In the genomic region with DNA sequence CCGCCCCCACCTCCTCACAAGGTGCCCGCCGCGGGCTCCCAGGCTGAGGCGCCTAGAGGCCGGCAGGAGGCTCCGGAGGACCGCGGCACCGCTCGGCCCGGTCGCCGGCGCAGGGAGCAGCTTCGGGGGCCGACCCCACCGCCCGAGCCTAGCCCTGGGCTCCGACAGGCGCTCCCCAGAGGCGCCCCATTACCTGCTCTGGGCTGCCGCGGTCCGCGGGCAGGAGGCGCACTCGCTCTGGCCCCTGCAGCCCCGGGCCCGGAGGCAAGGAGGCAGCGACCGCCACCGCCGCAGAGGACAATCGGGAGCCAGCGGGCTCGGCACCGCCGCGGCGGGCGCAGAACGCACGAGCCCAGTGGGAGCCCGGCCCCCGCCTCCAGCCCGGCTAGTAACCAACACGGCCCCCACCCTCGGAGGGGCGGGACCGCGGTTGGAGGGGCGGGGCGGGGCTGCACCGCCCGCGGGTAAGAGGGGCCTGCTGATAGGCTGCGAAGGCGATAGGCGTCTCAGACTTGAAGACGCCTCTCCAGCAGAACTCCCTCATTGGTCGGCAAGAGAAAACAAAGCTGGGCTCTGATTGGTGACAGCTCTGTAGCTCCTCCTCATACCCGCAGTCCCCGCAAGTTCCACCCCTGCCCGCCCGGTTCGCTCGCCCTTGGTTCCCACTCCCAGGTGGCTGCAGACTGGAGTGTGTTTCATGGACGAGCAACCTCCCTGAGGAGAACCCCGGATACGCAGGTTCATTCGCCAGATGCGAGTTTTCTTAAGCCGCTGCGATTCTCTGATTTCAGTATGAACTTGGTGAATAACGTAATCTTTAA, we compare ENCODE assay signal across 8 cellular contexts.
A peak's percentile ranks its signal among the peaks of the same experiment; 100 is the strongest.
DNase-seq lines count a peak whose midpoint lies in the region; ATAC-seq and TF ChIP-seq lines count a peak whose summit lies in the region.

MPP7 (minus strand) TSS at position 397 of the 821 bp plus-strand sequence. CDS start 64,460 bp downstream, outside the sequence.

- DNase-seq in AG10803 (ENCODE audit: low read depth) (peak; percentile 98), NCI-H446 (lab: John Stamatoyannopoulos, UW) (peak; percentile 75 to 90), cerebellar cortex (ENCODE audit: low spot score) (peak; percentile 100), iris pigment epithelial cell (ENCODE audit: low read depth) (peak; percentile 99), smooth muscle cell of the brain vasculature (ENCODE audit: low read depth, low spot score) (peak; percentile 93)

- ATAC-seq in GM19043 (IDR thresholded peaks at IDR 0.05; ENCODE audit: low read depth, unreplicated experiment) (peak; percentile 100), HG03378 (IDR thresholded peaks at IDR 0.05; ENCODE audit: unreplicated experiment) (peak; percentile 100)
- peak; percentile 96 to 97 for ATAC-seq in activated CD4-positive, CD25-positive, alpha-beta regulatory T cell treated with anti-CD3 and anti-CD28 coated beads, Interleukin-2, amount 50 U/mL, for 24 hours

- H3K4me3 ChIP-seq in AG10803 (ENCODE audit: low read length): peak within 1 kb of the TSS; percentile 75

- 0 out of 2 replicates have a peak, but pooled peaks have one; percentile 8 for TF ChIP-seq CTCF in AG10803 (conservative IDR thresholded peaks at IDR 0.05; ENCODE audit: low read length)

Comparison
In these comparisons a context has a peak if more than half of its experiments do, and no peak if none do; other contexts are left out.
1. Peak in every context shown above with its lines: DNase-seq, ATAC-seq and H3K4me3 ChIP-seq.